In genomic region chr9:36928670-36929349, GRCh38 we compare ENCODE assay signal across 10 cellular contexts.
DNase-seq lines count a peak whose midpoint lies in the region; ATAC-seq, FAIRE-seq and TF ChIP-seq lines count a peak whose summit lies in the region.
"Had no signal": no experiment of that assay in that cellular context is flagged by ENCODE, and none has a peak within 500 bp of the region (broad histone marks: within the 10 kb centered on the region; RNA-seq: fewer than 3 reads in every experiment).

No MANE protein-coding gene starts in this region.

- H3K4me3 ChIP-seq in keratinocyte (ENCODE audit: control insufficient read depth in 2 of 3, extremely low read depth in 1 of 3, insufficient read depth in 2 of 3, low read depth in 1 of 3, low read length in 3 of 3) (no peak overlapping the region), aorta (ENCODE audit: low read length in 2 of 2) (no peak overlapping the region)
- H3K4me3 ChIP-seq in CD8-positive, alpha-beta T cell (ENCODE audit: low read depth, low read length): no peak overlapping the region

- H3K27ac ChIP-seq in RWPE1: no peak overlapping the region
- H3K27ac ChIP-seq in keratinocyte (ENCODE audit: control insufficient read depth, insufficient read depth, low read length): no peak overlapping the region
- no peak overlapping the region for H3K27ac ChIP-seq in CD8-positive, alpha-beta T cell (ENCODE audit: low read depth, low read length)
- H3K27ac ChIP-seq in aorta (ENCODE audit: low read depth in 1 of 2, low read length in 2 of 2): no peak overlapping the region
- H3K27ac ChIP-seq: HL-60 had no signal

- intact Hi-C loops in CD8-positive, alpha-beta T cell (cut with DNase I, micrococcal nuclease): no loop called here
- intact Hi-C loops in aorta (cut with DNase I): no loop called here

- POLR2A ChIA-PET in RWPE1 (lab: Yijun Ruan, JAX; ENCODE audit: low non-redundant PET): no interaction called here
- POLR2A ChIA-PET in CD8-positive, alpha-beta T cell (lab: Charles Lee): no interaction called here

- H3K4me1 ChIP-seq in keratinocyte (ENCODE audit: control insufficient read depth, extremely low read depth, insufficient read depth, low read length) (peaks cover 19% of the 10 kb centered on the region), aorta (ENCODE audit: control insufficient read depth in 1 of 2, insufficient read depth in 2 of 2, low read length in 2 of 2) (no peaks in the 10 kb centered on the region)
- H3K4me1 ChIP-seq in CD8-positive, alpha-beta T cell (ENCODE audit: insufficient read depth, low read length): no peaks in the 10 kb centered on the region

- H3K27ac Mint-ChIP-seq in CD8-positive, alpha-beta T cell: no peak overlapping the region

- no peaks in the 10 kb centered on the region for H3K79me2 ChIP-seq in keratinocyte (ENCODE audit: control insufficient read depth, insufficient read depth, low read length)

- peaks cover 12% of the 10 kb centered on the region for H3K27me3 Mint-ChIP-seq in CD8-positive, alpha-beta T cell (ENCODE audit: low read depth)

- ATAC-seq in GM18499 (IDR thresholded peaks at IDR 0.05; ENCODE audit: insufficient read depth, unreplicated experiment) (peak; percentile 49), HG02588 (IDR thresholded peaks at IDR 0.05; ENCODE audit: unreplicated experiment) (peak; percentile 64), aorta (ENCODE audit: low FRiP score) (no peak)
- no peak for ATAC-seq in CD8-positive, alpha-beta T cell

- no peak for TF ChIP-seq CTCF in RWPE1 (conservative IDR thresholded peaks at IDR 0.05; ENCODE audit: low read depth)
- no peak for TF ChIP-seq CTCF in keratinocyte (optimal IDR thresholded peaks at IDR 0.05 in 1 of 3, IDR thresholded peaks at IDR 0.05 in 1 of 3, conservative IDR thresholded peaks at IDR 0.05 in 1 of 3; ENCODE audit: extremely low read depth in 1 of 3, insufficient read depth in 2 of 3, low read length in 3 of 3)
- TF ChIP-seq CTCF in CD8-positive, alpha-beta T cell (IDR thresholded peaks at IDR 0.05): no peak

- CTCF ChIA-PET in RWPE1 (lab: Yijun Ruan, JAX): no interaction called here
- CTCF ChIA-PET in CD8-positive, alpha-beta T cell (lab: Charles Lee): no interaction called here

- H2AFZ ChIP-seq in keratinocyte (ENCODE audit: control insufficient read depth, low read length): no peak overlapping the region

- no peaks in the 10 kb centered on the region for H3K36me3 ChIP-seq in keratinocyte (ENCODE audit: control insufficient read depth in 2 of 2, extremely low read depth in 1 of 2, insufficient read depth in 2 of 2, low read length in 2 of 2)
- H3K36me3 ChIP-seq in CD8-positive, alpha-beta T cell (ENCODE audit: insufficient read depth, low read length): no peaks in the 10 kb centered on the region
- no peaks in the 10 kb centered on the region for H3K36me3 ChIP-seq in aorta (ENCODE audit: control insufficient read depth in 1 of 2, insufficient read depth in 2 of 2, low read length in 1 of 2)

- H3K9me1 ChIP-seq in keratinocyte (ENCODE audit: control insufficient read depth, extremely low read depth, insufficient read depth, low read length): no peaks in the 10 kb centered on the region

- peaks cover 4% of the 10 kb centered on the region for H3K9me3 Mint-ChIP-seq in CD8-positive, alpha-beta T cell

- H3K4me1 Mint-ChIP-seq in CD8-positive, alpha-beta T cell (ENCODE audit: low read depth): no peaks in the 10 kb centered on the region

- H3K4me3 Mint-ChIP-seq in CD8-positive, alpha-beta T cell: no peak overlapping the region

- peak; percentile 85 for DNase-seq in RWPE1 (ENCODE audit: low spot score)
- DNase-seq in keratinocyte (ENCODE audit: low read depth, low spot score): no peak
- DNase-seq in GM19240 (ENCODE audit: insufficient read length, low spot score): no peak
- no peak for DNase-seq in CD8-positive, alpha-beta T cell
- DNase-seq in epidermal melanocyte (ENCODE audit: insufficient read length, low spot score): no peak
- no peak for DNase-seq in aorta
- DNase-seq: activated gamma-delta T cell had no signal

- H3K27me3 ChIP-seq in keratinocyte (ENCODE audit: control insufficient read depth, extremely low read depth, insufficient read depth, low read length) (no peaks in the 10 kb centered on the region), aorta (ENCODE audit: control insufficient read depth in 1 of 2, insufficient read depth in 2 of 2, low read length in 1 of 2) (no peaks in the 10 kb centered on the region)
- no peaks in the 10 kb centered on the region for H3K27me3 ChIP-seq in CD8-positive, alpha-beta T cell (ENCODE audit: insufficient read depth, low read length)

- WGBS in aorta, 2 donors: 19 to 20% methylated on average over 3 of the region's 3 CpGs

- no peak overlapping the region for H3K9ac ChIP-seq in keratinocyte (ENCODE audit: control insufficient read depth, extremely low read depth, insufficient read depth, low read length)

- H3K4me2 ChIP-seq in keratinocyte (ENCODE audit: control insufficient read depth, extremely low read depth, insufficient read depth, low read depth, low read length): peak overlapping the region; percentile 24

- dilution Hi-C loops in keratinocyte (cut with MboI; ENCODE audit: extremely low pct_ligation_motif_present, low sequenced_read_pairs): no loop called here

- FAIRE-seq in keratinocyte (lab: Jason Lieb, UNC): peak; percentile 82

- H3K9me3 ChIP-seq in keratinocyte (ENCODE audit: control insufficient read depth, low read depth, low read length) (no peaks in the 10 kb centered on the region), aorta (ENCODE audit: control insufficient read depth, low read length) (no peaks in the 10 kb centered on the region)
- no peaks in the 10 kb centered on the region for H3K9me3 ChIP-seq in CD8-positive, alpha-beta T cell (ENCODE audit: low read length)

- no peaks in the 10 kb centered on the region for H4K20me1 ChIP-seq in keratinocyte (ENCODE audit: control insufficient read depth, extremely low read depth, insufficient read depth, low read length)

- no peaks in the 10 kb centered on the region for H3K36me3 Mint-ChIP-seq in CD8-positive, alpha-beta T cell

Comparison
In these comparisons a context has a peak if more than half of its experiments do, and no peak if none do; other contexts are left out.
1. ATAC-seq: peak in GM18499 (single experiment) and HG02588 (single experiment); none in CD8-positive, alpha-beta T cell (single experiment) and aorta (single experiment).